8 cellular contexts compared by ENCODE assay signal in genomic region chr5:180328296-180329137, GRCh38. TPM values are rescaled to one million over a fixed set of nuclear protein-coding genes. Genes with fewer than 3 reads are reported as not detected.
A peak's percentile ranks its signal among the peaks of the same experiment; 100 is the strongest.
DNase-seq lines count a peak whose midpoint lies in the region; ATAC-seq, FAIRE-seq and TF ChIP-seq lines count a peak whose summit lies in the region.

No MANE protein-coding gene starts in this region.

- H2BK120ac ChIP-seq in H1 (replicated peaks; ENCODE audit: low read depth, low read length): no peak overlapping the region

- H2AFZ ChIP-seq in H1 (ENCODE audit: low read length): no peak overlapping the region

- peak; percentile 47 to 70 for TF ChIP-seq RAD21 in H1 (IDR thresholded peaks at IDR 0.05 in 1 of 2, conservative IDR thresholded peaks at IDR 0.05 in 1 of 2; ENCODE audit: low read depth in 2 of 2, low read length in 2 of 2)

- peaks cover 37 to 74% (median 61%) of the 10 kb centered on the region in 4 experiments for H3K36me3 ChIP-seq in H1 (ENCODE audit: control insufficient read depth in 2 of 4, insufficient read depth in 4 of 4, low read length in 3 of 4)
- H3K36me3 ChIP-seq in mucosa of descending colon (ENCODE audit: low read depth): no peaks in the 10 kb centered on the region

- POLR2A ChIA-PET in H1 (lab: Charles Lee; ENCODE audit: partially characterized antibody): interaction anchor here (0.6 to 10.9 kb wide), 10 partner anchors 9 to 163 kb away, joined by 3 to 146 read pairs (median 4); no protein-coding TSS in a partner anchor

- H3K4me1 ChIP-seq in H1 (replicated peaks in 1 of 4; ENCODE audit: control insufficient read depth in 3 of 4, insufficient read depth in 4 of 4, low read length in 3 of 4): peaks cover 12 to 16% (median 13%) of the 10 kb centered on the region in 4 experiments
- no peaks in the 10 kb centered on the region for H3K4me1 ChIP-seq in mucosa of descending colon (ENCODE audit: low read depth)

- H3K4me2 ChIP-seq in H1 (ENCODE audit: insufficient read depth in 1 of 2, low read depth in 2 of 2, low read length in 2 of 2): no peak overlapping the region

- peak overlapping the region; percentile 3 for H2BK5ac ChIP-seq in H1 (ENCODE audit: low read depth, low read length)

- H3K27me3 ChIP-seq in H1 (replicated peaks in 1 of 4; ENCODE audit: control insufficient read depth in 3 of 4, extremely low read depth in 1 of 4, insufficient read depth in 3 of 4, low read length in 3 of 4): no peaks in the 10 kb centered on the region

- H2BK20ac ChIP-seq in H1 (ENCODE audit: low read length): no peak overlapping the region

- FAIRE-seq in H1 (lab: Jason Lieb, UNC): peak; percentile 57

- no peaks in the 10 kb centered on the region for H3K79me1 ChIP-seq in H1 (ENCODE audit: low read depth, low read length)

- no peak overlapping the region for H3K56ac ChIP-seq in H1 (replicated peaks; ENCODE audit: insufficient read length, low read depth, low read length)

- no peak overlapping the region for H4K5ac ChIP-seq in H1 (ENCODE audit: insufficient read length, low read depth, low read length)

- H3K23ac ChIP-seq in H1 (ENCODE audit: insufficient read length): no peak overlapping the region

- H3K4me3 ChIP-seq in H1 (ENCODE audit: extremely low read depth in 1 of 4, insufficient read depth in 2 of 4, low read depth in 3 of 4, low read length in 4 of 4) (no peak overlapping the region), mucosa of descending colon (no peak overlapping the region)

- H3K14ac ChIP-seq in H1 (ENCODE audit: insufficient read length): no peak overlapping the region

- DNase-seq in AG08395 (ENCODE audit: low spot score) (peak; percentile 62), NCI-H82 treated with DMSO at 0.1 percent for 48 hours (lab: John Stamatoyannopoulos, UW; ENCODE audit: unreplicated experiment) (peak; percentile 31), H1 (ENCODE audit: low read depth in 1 of 2, low spot score in 2 of 2) (peak; percentile 68 to 90), mucosa of descending colon (peak; percentile 84 to 93 (median 88))
- DNase-seq in activated CD8-positive, alpha-beta memory T cell treated with anti-CD3 and anti-CD28 coated beads for 1 hour (ENCODE audit: extremely low read depth in 1 of 2, low read depth in 1 of 2): peak; percentile 61 to 79
- peak; percentile 73 for DNase-seq in stimulated activated CD8-positive, alpha-beta memory T cell treated with anti-CD3 and anti-CD28 coated beads, Interleukin-7, amount 100 ng/mL, for 24 hours (ENCODE audit: low read depth)

- H3K23me2 ChIP-seq in H1 (ENCODE audit: low read depth, low read length): no peaks in the 10 kb centered on the region

- TF ChIP-seq POLR2A in H1 (IDR thresholded peaks at IDR 0.05; ENCODE audit: control extremely low read depth in 1 of 2, low read depth in 2 of 2, low read length in 2 of 2): peak in 1 of 2 experiments; percentile 51; a peak in 2 of 3 replicates

- H3K9ac ChIP-seq in H1 (replicated peaks in 1 of 4; ENCODE audit: extremely low read depth in 1 of 4, low read depth in 3 of 4, low read length in 3 of 4): no peak overlapping the region

- peak overlapping the region; percentile 9 for H3K4ac ChIP-seq in H1 (replicated peaks; ENCODE audit: insufficient read length, low read depth, low read length)

- CTCF ChIA-PET in H1 (lab: Charles Lee; ENCODE audit: partially characterized antibody): interaction anchor here (0.6 to 14.0 kb wide), 50 partner anchors 9 to 517 kb away, joined by 3 to 192 read pairs (median 4); no protein-coding TSS in a partner anchor

- no peaks in the 10 kb centered on the region for H3K79me2 ChIP-seq in H1 (ENCODE audit: control insufficient read depth in 1 of 2, insufficient read depth in 2 of 2, low read length in 2 of 2)

- no peak overlapping the region for H3K18ac ChIP-seq in H1 (ENCODE audit: extremely low read depth, low read length)

- TF ChIP-seq EP300 in H1 (IDR thresholded peaks at IDR 0.05; ENCODE audit: borderline replicate concordance in 1 of 2, low read depth in 2 of 2, low read length in 2 of 2): no peak

- H2BK12ac ChIP-seq in H1 (ENCODE audit: low read depth, low read length): 0 out of 2 replicates have a peak overlapping the region, but pooled peaks have one; percentile 65

- H2BK15ac ChIP-seq in H1 (ENCODE audit: low read length): no peak overlapping the region

- no peak overlapping the region for H3K27ac ChIP-seq in H1 (ENCODE audit: low read depth, low read length)

- no peak overlapping the region for H2AK5ac ChIP-seq in H1 (ENCODE audit: low read depth, low read length)

- intact Hi-C loops in mucosa of descending colon (cut with DNase I, micrococcal nuclease): no loop called here

- WGBS in H1 (ENCODE audit: extremely low coverage in 1 of 2, insufficient coverage in 1 of 2, insufficient read length in 1 of 2, insufficient replicate concordance in 2 of 2, low coverage in 1 of 2, low lambda C conversion rate in 2 of 2, missing lambda C conversion rate in 1 of 2), 2 experiments: 78% methylated on average over 31 of the region's 31 CpGs; no CpG with 5 or more reads in 1 of the 2 experiments

- H3K9me3 ChIP-seq in H1 (ENCODE audit: insufficient read depth in 2 of 2, low read depth in 1 of 2, low read length in 1 of 2): no peaks in the 10 kb centered on the region
- H3K9me3 ChIP-seq in mucosa of descending colon: no peaks in the 10 kb centered on the region

- peak overlapping the region; percentile 19 for H4K8ac ChIP-seq in H1 (ENCODE audit: extremely low read depth, insufficient read depth, low read length)

- no peak overlapping the region for H4K91ac ChIP-seq in H1 (replicated peaks; ENCODE audit: insufficient read length, low read length)

- peak; percentile 63 for ATAC-seq in GM18868 (IDR thresholded peaks at IDR 0.05; ENCODE audit: unreplicated experiment)
- peak; percentile 85 for ATAC-seq in HG03460 (IDR thresholded peaks at IDR 0.05; ENCODE audit: unreplicated experiment)
- peak; percentile 89 for ATAC-seq in mucosa of descending colon

- H4K20me1 ChIP-seq in H1 (replicated peaks in 1 of 2; ENCODE audit: control insufficient read depth in 1 of 2, insufficient read depth in 2 of 2, low read length in 2 of 2): peaks cover 0 to 7% of the 10 kb centered on the region in 2 experiments

- peak in 2 of 3 experiments; percentile 77 to 91; a peak in 3 of 4 replicates for TF ChIP-seq CTCF in H1 (IDR thresholded peaks at IDR 0.05; ENCODE audit: control extremely low read depth in 1 of 3, insufficient read depth in 1 of 3, low read depth in 1 of 3, low read length in 3 of 3)
- TF ChIP-seq CTCF in mucosa of descending colon (IDR thresholded peaks at IDR 0.05): peak; percentile 30

TF ChIP-seq in H1, 55 proteins besides CTCF, POLR2A, EP300 and RAD21 (continues in another document):
- TF ChIP-seq JUN (IDR thresholded peaks at IDR 0.05; ENCODE audit: low read depth, low read length) (no peak), EZH2 (IDR thresholded peaks at IDR 0.05; ENCODE audit: low read depth, low read length, severe bottlenecking) (no peak), CHD1 (IDR thresholded peaks at IDR 0.05; ENCODE audit: low read depth, low read length) (no peak), MAX (IDR thresholded peaks at IDR 0.05) (peak; percentile 42; the same call in 1 of the 2 replicates), E2F6 (IDR thresholded peaks at IDR 0.05) (0 out of 2 replicates have a peak, but pooled peaks have one; percentile 28), CREB1 (IDR thresholded peaks at IDR 0.05) (peak; percentile 68; the same call in 1 of the 2 replicates), RXRA (IDR thresholded peaks at IDR 0.05; ENCODE audit: insufficient read depth, low read depth, low read length) (no peak)

RNA-seq across cellular contexts. Expression of gene GFPT2, which starts 24.6 kb away (rescaled TPM):
- 141 and 143 TPM in 2 replicates for total RNA-seq in H1 (2021; fragmentation: NEBNext Ultra II Directional; extraction: Animal tissue kit (Norgen Biotek cat#: 25700))
- 83.7 and 90.0 TPM in 2 replicates for polyA plus RNA-seq in H1 (2011; rRNA removed)
- 101 TPM for polyA plus RNA-seq in H1 (2011; cell fraction: cytosol; rRNA removed)
- 136 TPM for polyA plus RNA-seq in H1 (2011; cell fraction: nucleus; rRNA removed)
- polyA plus RNA-seq in H1 (2012, experiment 1 of 2): 78.6 to 104 TPM (median 83.3 TPM) in 4 replicates
- 47.5 TPM for polyA plus RNA-seq in H1 (2012, experiment 2 of 2)
- polyA plus RNA-seq in H1 (2013, experiment 1 of 2): 73.7 TPM
- 66.5 TPM for polyA plus RNA-seq in H1 (2013, experiment 2 of 2)
- polyA minus RNA-seq in H1 (2011; rRNA and poly(A)+ RNA removed): 118 and 127 TPM in 2 replicates
- 56.6 TPM for polyA minus RNA-seq in H1 (2011; cell fraction: cytosol; rRNA and poly(A)+ RNA removed)
- 80.8 TPM for polyA minus RNA-seq in H1 (2011; cell fraction: nucleus; rRNA and poly(A)+ RNA removed)
- total RNA-seq in mucosa of descending colon: 10 to 100 TPM in 1 of 3 donors, 1 to 10 TPM in 2; 1.3 to 17.4 (median 7.9) TPM

RNA-seq across cellular contexts. Expression of gene MAPK9, which starts 36.6 kb away (rescaled TPM):
- 37.9 and 43.7 TPM in 2 replicates for total RNA-seq in H1 (2021; fragmentation: NEBNext Ultra II Directional; extraction: Animal tissue kit (Norgen Biotek cat#: 25700))
- polyA plus RNA-seq in H1 (2011; rRNA removed): 18.3 and 22.3 TPM in 2 replicates
- 27.1 TPM for polyA plus RNA-seq in H1 (2011; cell fraction: cytosol; rRNA removed)
- polyA plus RNA-seq in H1 (2011; cell fraction: nucleus; rRNA removed): 16.9 TPM
- 20.5 to 30.0 TPM (median 24.3 TPM) in 4 replicates for polyA plus RNA-seq in H1 (2012, experiment 1 of 2)
- polyA plus RNA-seq in H1 (2012, experiment 2 of 2): 2.9 TPM
- polyA plus RNA-seq in H1 (2013, experiment 1 of 2): 21.8 TPM
- 22.3 TPM for polyA plus RNA-seq in H1 (2013, experiment 2 of 2)
- 47.8 and 64.8 TPM in 2 replicates for polyA minus RNA-seq in H1 (2011; rRNA and poly(A)+ RNA removed)
- 17.2 TPM for polyA minus RNA-seq in H1 (2011; cell fraction: cytosol; rRNA and poly(A)+ RNA removed)
- polyA minus RNA-seq in H1 (2011; cell fraction: nucleus; rRNA and poly(A)+ RNA removed): 28.5 TPM
- total RNA-seq in mucosa of descending colon: 10 to 100 TPM; 37.4 to 54.1 (median 41.3) TPM

Comparison
In these comparisons a context has a peak if more than half of its experiments do, and no peak if none do; other contexts are left out.
1. DNase-seq: peak in every context shown above with its lines; median percentile 88 in mucosa of descending colon; 79 in H1; 73 in stimulated activated CD8-positive, alpha-beta memory T cell treated with anti-CD3 and anti-CD28 coated beads, Interleukin-7, amount 100 ng/mL, for 24 hours; 70 in activated CD8-positive, alpha-beta memory T cell treated with anti-CD3 and anti-CD28 coated beads for 1 hour; 62 in AG08395; 31 in NCI-H82 treated with DMSO at 0.1 percent for 48 hours.